Comparison of ENCODE assay signal across 8 cellular contexts in genomic region chr6:32188381-32189081, GRCh38. TPM values are rescaled to one million over a fixed set of nuclear protein-coding genes. Genes with fewer than 3 reads are reported as not detected.
DNase-seq lines count a peak whose midpoint lies in the region; ATAC-seq and TF ChIP-seq lines count a peak whose summit lies in the region.

No MANE protein-coding gene starts in this region.

- TF ChIP-seq CTCF in heart right ventricle (IDR thresholded peaks at IDR 0.05) (no peak), MCF 10A (IDR thresholded peaks at IDR 0.05; ENCODE audit: unreplicated experiment) (no peak), uterus (IDR thresholded peaks at IDR 0.05) (no peak)

- H3K23ac ChIP-seq in mesendoderm (ENCODE audit: low read length), result peak overlapping the region; percentile 35

- peak overlapping the region; percentile 83 for H3K4me3 Mint-ChIP-seq in MCF 10A (ENCODE audit: unreplicated experiment)

- peaks cover 24% of the 10 kb centered on the region for H3K4me1 Mint-ChIP-seq in MCF 10A (ENCODE audit: insufficient read depth, unreplicated experiment)

- H3K79me1 ChIP-seq in mesendoderm (ENCODE audit: low read length), result peaks cover 12% of the 10 kb centered on the region

- peak in 1 of 2 donors; percentile 8 for TF ChIP-seq POLR2A in uterus (IDR thresholded peaks at IDR 0.05)

- no peaks in the 10 kb centered on the region for H3K9me3 ChIP-seq in heart right ventricle
- H3K9me3 ChIP-seq in uterus, result no peaks in the 10 kb centered on the region

- H2AK5ac ChIP-seq in mesendoderm (ENCODE audit: low read length), result peak overlapping the region; percentile 37

- peak overlapping the region; percentile 19 for H2BK5ac ChIP-seq in mesendoderm (ENCODE audit: low read length)

- no peak for ATAC-seq in heart right ventricle
- ATAC-seq in left ventricle myocardium superior, result no peak
- ATAC-seq in left lobe of liver, result no peak

- no peak overlapping the region for H3K18ac ChIP-seq in mesendoderm (ENCODE audit: low read length)

- peaks cover 13% of the 10 kb centered on the region for H3K79me2 ChIP-seq in mesendoderm (ENCODE audit: control insufficient read depth, insufficient read depth, low read length)

- H3K56ac ChIP-seq in mesendoderm (ENCODE audit: low read length), result peak overlapping the region; percentile 93

- CTCF ChIA-PET in MCF 10A (lab: Yijun Ruan, JAX), result interaction anchor here (0.6 kb wide), 1 partner anchor 667 kb away, joined by 3 read pairs; no protein-coding TSS in a partner anchor

- peak overlapping the region; percentile 67 for H3K4me2 ChIP-seq in mesendoderm (ENCODE audit: low read length)

- H4K5ac ChIP-seq in mesendoderm (ENCODE audit: low read length), result no peak overlapping the region

- H3K4me3 ChIP-seq in heart right ventricle, result peak overlapping the region; percentile 44 to 85 (median 80)
- peak overlapping the region; percentile 69 for H3K4me3 ChIP-seq in mesendoderm (ENCODE audit: low read length)
- peak overlapping the region; percentile 85 to 98 for H3K4me3 ChIP-seq in uterus

- H2BK120ac ChIP-seq in mesendoderm (ENCODE audit: low read depth, low read length), result no peak overlapping the region

- peak overlapping the region; percentile 86 for H3K27ac Mint-ChIP-seq in MCF 10A (ENCODE audit: low read depth, unreplicated experiment)

- H3K9me3 Mint-ChIP-seq in MCF 10A (ENCODE audit: unreplicated experiment), result no peaks in the 10 kb centered on the region

- no peak overlapping the region for H3K4ac ChIP-seq in mesendoderm (ENCODE audit: low read depth, low read length)

- DNase-seq in heart right ventricle, result no peak
- no peak for DNase-seq in left ventricle myocardium superior
- DNase-seq in MCF 10A (ENCODE audit: unreplicated experiment), result no peak
- no peak for DNase-seq in mesendoderm
- DNase-seq in uterus, result peak; percentile 68 to 73
- no peak for DNase-seq in NOMO-1 (lab: John Stamatoyannopoulos, UW; ENCODE audit: unreplicated experiment in 2 of 2)
- DNase-seq in NCI-H1417 treated with DMSO at 0.1 percent for 48 hours (lab: John Stamatoyannopoulos, UW), result no peak
- DNase-seq in left lobe of liver (ENCODE audit: low spot score), result no peak

- H2BK15ac ChIP-seq in mesendoderm (replicated peaks; ENCODE audit: low read depth), result no peak overlapping the region

- BruUV-seq in MCF 10A (replicated peaks; lab: Mats Ljungman, UMichigan), result TSS peak; percentile 19

- peaks cover 43% of the 10 kb centered on the region for H3K36me3 Mint-ChIP-seq in MCF 10A (ENCODE audit: insufficient read depth, unreplicated experiment)

- H3K36me3 ChIP-seq in heart right ventricle (peaks cover 0 to 36% (median 15%) of the 10 kb centered on the region in 9 donors), mesendoderm (ENCODE audit: control insufficient read depth, insufficient read depth, low read length) (peaks cover 7% of the 10 kb centered on the region), uterus (no peaks in the 10 kb centered on the region)

- 16% methylated on average over 11 to 13 of the region's 13 CpGs for WGBS in heart right ventricle, 2 donors
- no CpG with 5 or more reads among the region's 13 CpGs for WGBS in mesendoderm (ENCODE audit: extremely low coverage, insufficient coverage, low lambda C conversion rate)

- H3K27me3 Mint-ChIP-seq in MCF 10A (ENCODE audit: insufficient read depth, unreplicated experiment), result no peaks in the 10 kb centered on the region

- intact Hi-C loops in heart right ventricle (cut with DNase I) (no loop called here), left ventricle myocardium superior (cut with micrococcal nuclease) (no loop called here), MCF 10A (cut with micrococcal nuclease) (no loop called here), uterus (cut with DNase I; ENCODE audit: low total_unique reads) (no loop called here)

- H4K8ac ChIP-seq in mesendoderm (ENCODE audit: low read depth, low read length), result no peak overlapping the region

- no peaks in the 10 kb centered on the region for H3K27me3 ChIP-seq in heart right ventricle
- no peaks in the 10 kb centered on the region for H3K27me3 ChIP-seq in mesendoderm (ENCODE audit: insufficient read depth, low read length, poor library complexity)
- H3K27me3 ChIP-seq in uterus, result no peaks in the 10 kb centered on the region

- H3K9ac ChIP-seq in mesendoderm (ENCODE audit: low read length), result peak overlapping the region; percentile 94

- POLR2A ChIA-PET in MCF 10A (lab: Yijun Ruan, JAX), result interaction anchor here (0.5 to 3.2 kb wide), 9 partner anchors 9 to 567 kb away, joined by 3 to 78 read pairs (median 3); partner anchors contain the start of genes AGPAT1, ATF6B, FKBPL and RNF5

- H3K27ac ChIP-seq in heart right ventricle (peak overlapping the region; percentile 71 to 99 (median 98)), mesendoderm (ENCODE audit: low read depth, low read length) (peak overlapping the region; percentile 42), uterus (peak overlapping the region; percentile 98 to 100)

- peaks cover 19 to 87% (median 76%) of the 10 kb centered on the region in 9 donors for H3K4me1 ChIP-seq in heart right ventricle
- peaks cover 12% of the 10 kb centered on the region for H3K4me1 ChIP-seq in mesendoderm (ENCODE audit: control insufficient read depth, low read depth, low read length)
- no peaks in the 10 kb centered on the region for H3K4me1 ChIP-seq in uterus

RNA-seq across cellular contexts. Expression of gene PBX2, which starts 1.5 kb away (rescaled TPM):
- 10 to 100 TPM; 32.8 to 50.9 (median 44.1) TPM for total RNA-seq in heart right ventricle
- polyA plus RNA-seq in heart right ventricle, result 10 to 100 TPM; 25.6 to 55.4 TPM
- total RNA-seq in left ventricle myocardium superior, result 46.5 TPM
- 48.1 and 49.2 TPM in 2 replicates for total RNA-seq in MCF 10A (2022)
- 51.4 TPM for polyA plus RNA-seq in mesendoderm (2013, experiment 1 of 2)
- polyA plus RNA-seq in mesendoderm (2013, experiment 2 of 2), result 52.0 TPM
- 100 to 1,000 TPM in 1 of 4 donors, 10 to 100 TPM in 3; 35.1 to 150 (median 57.7) TPM for total RNA-seq in uterus
- 26.7 TPM for total RNA-seq in left lobe of liver

RNA-seq across cellular contexts. Expression of gene GPSM3, which starts 3.9 kb away (rescaled TPM):
- total RNA-seq in heart right ventricle (10 to 100 TPM in 1 of 10 donors, 1 to 10 TPM in 9; 2.4 to 28.0 (median 4.4) TPM), left ventricle myocardium superior (5.9 TPM), MCF 10A (2022) (0.71 and 0.84 TPM in 2 replicates), uterus (1 to 10 TPM in 3 of 4 donors, not detected in 1; 2.3 to 9.7 (median 3.5) TPM), left lobe of liver (5.1 TPM)
- 1 to 10 TPM; 5.8 to 6.2 TPM for polyA plus RNA-seq in heart right ventricle
- polyA plus RNA-seq in mesendoderm (2013, experiment 1 of 2), result 4.2 TPM
- polyA plus RNA-seq in mesendoderm (2013, experiment 2 of 2), result 5.0 TPM

RNA-seq across cellular contexts. Expression of gene AGER, which starts 4.5 kb away (rescaled TPM):
- total RNA-seq in heart right ventricle, result 1 to 10 TPM in 9 of 10 donors, under 1 TPM in 1; 0.75 to 5.1 (median 2.9) TPM
- polyA plus RNA-seq in heart right ventricle, result 1 to 10 TPM; 3.1 to 5.5 TPM
- total RNA-seq in left ventricle myocardium superior, result 3.0 TPM
- 8.0 and 8.4 TPM in 2 replicates for total RNA-seq in MCF 10A (2022)
- 5.7 TPM for polyA plus RNA-seq in mesendoderm (2013, experiment 1 of 2)
- polyA plus RNA-seq in mesendoderm (2013, experiment 2 of 2), result 5.3 TPM
- 10 to 100 TPM in 1 of 4 donors, 1 to 10 TPM in 1, under 1 TPM in 1, not detected in 1; 0.59 to 12.4 (median 2.5) TPM for total RNA-seq in uterus
- total RNA-seq in left lobe of liver, result 6.0 TPM

RNA-seq across cellular contexts. Expression of gene RNF5, which starts 10.3 kb away (rescaled TPM):
- total RNA-seq in heart right ventricle (100 to 1,000 TPM in 1 of 10 donors, 10 to 100 TPM in 9; 75.5 to 122 (median 82.7) TPM), left ventricle myocardium superior (94.1 TPM), MCF 10A (2022) (28.1 and 29.6 TPM in 2 replicates), uterus (10 to 100 TPM; 45.6 to 84.7 (median 56.3) TPM), left lobe of liver (57.3 TPM)
- polyA plus RNA-seq in heart right ventricle, result 100 to 1,000 TPM in 1 of 2 donors, 10 to 100 TPM in 1; 53.0 to 132 TPM
- polyA plus RNA-seq in mesendoderm (2013, experiment 1 of 2), result 90.3 TPM
- polyA plus RNA-seq in mesendoderm (2013, experiment 2 of 2), result 86.3 TPM

RNA-seq across cellular contexts. Expression of gene AGPAT1, which starts 12.6 kb away (rescaled TPM):
- 10 to 100 TPM; 39.0 to 63.1 (median 47.4) TPM for total RNA-seq in heart right ventricle
- 10 to 100 TPM; 50.8 to 56.3 TPM for polyA plus RNA-seq in heart right ventricle
- total RNA-seq in left ventricle myocardium superior, result 49.7 TPM
- total RNA-seq in MCF 10A (2022), result 37.8 and 43.4 TPM in 2 replicates
- polyA plus RNA-seq in mesendoderm (2013, experiment 1 of 2), result 55.5 TPM
- 53.7 TPM for polyA plus RNA-seq in mesendoderm (2013, experiment 2 of 2)
- 10 to 100 TPM; 14.2 to 71.2 (median 37.7) TPM for total RNA-seq in uterus
- 32.4 TPM for total RNA-seq in left lobe of liver

Comparison
In these comparisons a context has a peak if more than half of its experiments do, and no peak if none do; other contexts are left out.
1. DNase-seq: peak in uterus (2 of 2); none in heart right ventricle (0 of 2), left ventricle myocardium superior (single experiment), MCF 10A (single experiment), mesendoderm (single experiment), NOMO-1 (0 of 2), NCI-H1417 treated with DMSO at 0.1 percent for 48 hours (single experiment) and left lobe of liver (single experiment).
2. H3K27ac ChIP-seq: peak in every context shown above with its lines; median percentile 99 in uterus; 98 in heart right ventricle; 42 in mesendoderm.
3. Peak in every context shown above with its lines, with median percentiles within 50 percentile points of each other: H3K4me3 ChIP-seq.